ENCODE assay signal across 8 cellular contexts in genomic region chr6:56708810-56709597, GRCh38.
DNase-seq lines count a peak whose midpoint lies in the region; ATAC-seq, FAIRE-seq and TF ChIP-seq lines count a peak whose summit lies in the region.

No MANE protein-coding gene starts in this region.

- BruUV-seq in endothelial cell of umbilical vein (replicated peaks; lab: Mats Ljungman, UMichigan), result no TSS peak

- peaks cover 46% of the 10 kb centered on the region for H3K79me2 ChIP-seq in endothelial cell of umbilical vein (ENCODE audit: control insufficient read depth, insufficient read depth, low read length)

- no peak overlapping the region for H2AFZ ChIP-seq in endothelial cell of umbilical vein (ENCODE audit: low read depth, low read length)

- dilution Hi-C loops in endothelial cell of umbilical vein (cut with MboI; ENCODE audit: extremely low pct_ligation_motif_present, low sequenced_read_pairs), result no loop called here

- H3K9me3 ChIP-seq in endothelial cell of umbilical vein (replicated peaks; ENCODE audit: control insufficient read depth, insufficient read depth, low read length), result no peaks in the 10 kb centered on the region

- intact Hi-C loops in endothelial cell of umbilical vein (cut with micrococcal nuclease), result loop anchor here (1.0 to 2.0 kb wide), 3 partner anchors 48 to 246 kb away; partner anchors contain the start of gene BEND6

- H3K4me3 ChIP-seq in endothelial cell of umbilical vein (replicated peaks in 1 of 3; ENCODE audit: insufficient read depth in 1 of 3, low read depth in 1 of 3, low read length in 3 of 3), result peak overlapping the region in 1 of 3 experiments; percentile 15

- peak overlapping the region in 1 of 3 experiments; percentile 23 for H3K27ac Mint-ChIP-seq in nephron
- no peak overlapping the region for H3K27ac Mint-ChIP-seq in activated CD4-positive, alpha-beta memory T cell treated with anti-CD3 and anti-CD28 coated beads, Interleukin-2, amount 10 ng/mL, durations not matched to agents 7 days and 5 days

- no peaks in the 10 kb centered on the region for H3K36me3 ChIP-seq in endothelial cell of umbilical vein (ENCODE audit: control insufficient read depth in 2 of 2, extremely low read depth in 1 of 2, insufficient read depth in 2 of 2, low read length in 2 of 2)

- TF ChIP-seq CTCF in endothelial cell of umbilical vein (IDR thresholded peaks at IDR 0.05; ENCODE audit: extremely low read depth in 1 of 2, insufficient read depth in 1 of 2, low read depth in 1 of 2, low read length in 2 of 2) (peak; percentile 30 to 40), nephron (IDR thresholded peaks at IDR 0.05; ENCODE audit: unreplicated experiment in 3 of 3) (peak; percentile 59 to 76 (median 62))

- CTCF ChIA-PET in endothelial cell of umbilical vein (lab: Charles Lee), result interaction anchor here (0.6 to 10.0 kb wide), 36 partner anchors 9 to 616 kb away, joined by 3 to 174 read pairs (median 5); partner anchors contain the start of gene DST
- CTCF ChIA-PET in activated CD4-positive, alpha-beta memory T cell treated with anti-CD3 and anti-CD28 coated beads, Interleukin-2, amount 10 ng/mL, durations not matched to agents 7 days and 5 days (lab: Charles Lee), result interaction anchor here (1.1 to 3.0 kb wide), 3 partner anchors 16 to 608 kb away, joined by 3 to 24 read pairs (median 4); no protein-coding TSS in a partner anchor

- peak overlapping the region; percentile 77 for H3K4me2 ChIP-seq in endothelial cell of umbilical vein (ENCODE audit: insufficient read depth, low read length)

- H3K4me3 Mint-ChIP-seq in nephron, result no peak overlapping the region
- H3K4me3 Mint-ChIP-seq in activated CD4-positive, alpha-beta memory T cell treated with anti-CD3 and anti-CD28 coated beads, Interleukin-2, amount 10 ng/mL, durations not matched to agents 7 days and 5 days, result no peak overlapping the region

- no peaks in the 10 kb centered on the region for H3K9me3 Mint-ChIP-seq in nephron
- no peaks in the 10 kb centered on the region for H3K9me3 Mint-ChIP-seq in activated CD4-positive, alpha-beta memory T cell treated with anti-CD3 and anti-CD28 coated beads, Interleukin-2, amount 10 ng/mL, durations not matched to agents 7 days and 5 days

- peak overlapping the region; percentile 19 for H3K9ac ChIP-seq in endothelial cell of umbilical vein (replicated peaks; ENCODE audit: extremely low read depth, insufficient read depth, low read length)

- DNase-seq in DMS53 treated with DMSO at 0.1 percent for 48 hours (lab: John Stamatoyannopoulos, UW; ENCODE audit: unreplicated experiment) (peak; percentile 55), HT-29 (ENCODE audit: low spot score) (peak; percentile 58), RCC 7860 (ENCODE audit: low spot score) (peak; percentile 38), endothelial cell of umbilical vein (ENCODE audit: low read depth, low spot score) (peak; percentile 73)
- DNase-seq in activated CD4-positive, alpha-beta memory T cell treated with anti-CD3 and anti-CD28 coated beads, Interleukin-2, amount 10 ng/mL, durations not matched to agents 7 days and 5 days, result no peak

- H3K4me1 ChIP-seq in endothelial cell of umbilical vein (ENCODE audit: control insufficient read depth, extremely low read depth, insufficient read depth, low read length), result peaks cover 30% of the 10 kb centered on the region

- H3K27ac ChIP-seq in endothelial cell of umbilical vein (ENCODE audit: insufficient read depth, low read depth, low read length), result peak overlapping the region; percentile 69

- H3K27me3 ChIP-seq in endothelial cell of umbilical vein (ENCODE audit: control insufficient read depth in 2 of 2, insufficient read depth in 2 of 2, low read length in 2 of 2), result no peaks in the 10 kb centered on the region

- H3K4me1 Mint-ChIP-seq in nephron, result peaks cover 3% of the 10 kb centered on the region
- H3K4me1 Mint-ChIP-seq in activated CD4-positive, alpha-beta memory T cell treated with anti-CD3 and anti-CD28 coated beads, Interleukin-2, amount 10 ng/mL, durations not matched to agents 7 days and 5 days, result no peaks in the 10 kb centered on the region

- ATAC-seq in GM18907 (IDR thresholded peaks at IDR 0.05; ENCODE audit: unreplicated experiment), result no peak
- no peak for ATAC-seq in activated CD4-positive, CD25-positive, alpha-beta regulatory T cell treated with anti-CD3 and anti-CD28 coated beads, Interleukin-2, amount 50 U/mL, for 24 hours

- H3K9me1 ChIP-seq in endothelial cell of umbilical vein (replicated peaks; ENCODE audit: control insufficient read depth, extremely low read depth, insufficient read depth, low read length), result no peaks in the 10 kb centered on the region

- TF ChIP-seq POLR2A in endothelial cell of umbilical vein (IDR thresholded peaks at IDR 0.05; ENCODE audit: low read depth, low read length), result no peak

- H3K36me3 Mint-ChIP-seq in nephron (ENCODE audit: low read depth), result no peaks in the 10 kb centered on the region
- no peaks in the 10 kb centered on the region for H3K36me3 Mint-ChIP-seq in activated CD4-positive, alpha-beta memory T cell treated with anti-CD3 and anti-CD28 coated beads, Interleukin-2, amount 10 ng/mL, durations not matched to agents 7 days and 5 days (ENCODE audit: low read depth)

- FAIRE-seq in RCC 7860 (lab: Jason Lieb, UNC), result peak; percentile 67
- FAIRE-seq in endothelial cell of umbilical vein (lab: Jason Lieb, UNC), result peak; percentile 46

- no peaks in the 10 kb centered on the region for H4K20me1 ChIP-seq in endothelial cell of umbilical vein (replicated peaks; ENCODE audit: control insufficient read depth, extremely low read depth, insufficient read depth, low read length)

- POLR2A ChIA-PET in endothelial cell of umbilical vein (lab: Charles Lee), result interaction anchor here (0.9 kb wide), 1 partner anchor 18 kb away, joined by 3 read pairs; no protein-coding TSS in a partner anchor
- POLR2A ChIA-PET in activated CD4-positive, alpha-beta memory T cell treated with anti-CD3 and anti-CD28 coated beads, Interleukin-2, amount 10 ng/mL, durations not matched to agents 7 days and 5 days (lab: Charles Lee), result no interaction called here

- H3K27me3 Mint-ChIP-seq in nephron (ENCODE audit: low read depth), result no peaks in the 10 kb centered on the region
- peaks cover 6% of the 10 kb centered on the region for H3K27me3 Mint-ChIP-seq in activated CD4-positive, alpha-beta memory T cell treated with anti-CD3 and anti-CD28 coated beads, Interleukin-2, amount 10 ng/mL, durations not matched to agents 7 days and 5 days

TF ChIP-seq in endothelial cell of umbilical vein, 7 proteins besides CTCF, POLR2A, EP300 and RAD21:
- TF ChIP-seq JUN (IDR thresholded peaks at IDR 0.05; ENCODE audit: borderline replicate concordance, insufficient read depth, insufficient read length, low read depth), result peak; percentile 11
- TF ChIP-seq, protein P1, sequence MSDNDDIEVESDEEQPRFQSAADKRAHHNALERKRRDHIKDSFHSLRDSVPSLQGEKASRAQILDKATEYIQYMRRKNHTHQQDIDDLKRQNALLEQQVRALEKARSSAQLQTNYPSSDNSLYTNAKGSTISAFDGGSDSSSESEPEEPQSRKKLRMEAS (IDR thresholded peaks at IDR 0.05; ENCODE audit: insufficient read depth, insufficient read length), result no peak
- TF ChIP-seq EZH2 (IDR thresholded peaks at IDR 0.05; ENCODE audit: borderline replicate concordance, low read depth, low read length, severe bottlenecking), result no peak
- no peak for TF ChIP-seq GATA2 (IDR thresholded peaks at IDR 0.05; ENCODE audit: insufficient read depth, insufficient read length, low read depth, low read length)
- peak; percentile 84 for TF ChIP-seq FOS (IDR thresholded peaks at IDR 0.05; ENCODE audit: borderline replicate concordance, insufficient read depth, low read length)
- no peak for TF ChIP-seq POLR2AphosphoS5 (IDR thresholded peaks at IDR 0.05; ENCODE audit: insufficient read depth, low read depth, low read length)
